15 cellular contexts compared by ENCODE assay signal in the genomic region with DNA sequence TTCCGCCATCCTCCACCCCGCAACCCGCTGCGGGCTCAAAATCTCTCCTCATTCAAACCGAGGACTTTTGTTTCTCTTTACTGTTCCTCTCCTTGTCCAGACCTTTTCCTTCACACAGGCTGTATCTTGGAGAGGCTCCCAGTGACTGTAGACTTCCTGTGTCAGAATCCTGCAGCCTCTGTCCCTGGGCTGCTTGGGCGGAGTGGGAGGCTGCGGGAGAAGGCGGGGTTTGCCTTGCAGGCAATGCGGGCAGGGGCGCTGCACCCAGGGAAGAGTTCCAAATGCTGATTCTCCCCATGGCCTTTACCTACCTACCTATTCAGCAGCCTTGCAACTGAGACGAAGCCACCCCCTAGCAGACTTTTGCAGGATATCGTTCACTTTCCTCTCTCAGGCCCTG.
DNase-seq lines count a peak whose midpoint lies in the region; ATAC-seq and TF ChIP-seq lines count a peak whose summit lies in the region.
"Had no signal": no experiment of that assay in that cellular context is flagged by ENCODE, and none has a peak within 500 bp of the region (broad histone marks: within the 10 kb centered on the region; RNA-seq: fewer than 3 reads in every experiment).

No MANE protein-coding gene starts in this region.

- no peak for ATAC-seq in effector memory CD8-positive, alpha-beta T cell (replicated peaks)
- ATAC-seq in GM18858 (IDR thresholded peaks at IDR 0.05; ENCODE audit: unreplicated experiment) (no peak), HG02870 (IDR thresholded peaks at IDR 0.05; ENCODE audit: unreplicated experiment) (no peak), GM18511 (IDR thresholded peaks at IDR 0.05; ENCODE audit: unreplicated experiment) (no peak)
- ATAC-seq: lower lobe of right lung had no signal

- H3K4me1 Mint-ChIP-seq in CD8-positive, alpha-beta memory T cell, result peaks cover 47 to 57% (median 53%) of the 10 kb centered on the region in 3 donors
- peaks cover 41 to 48% of the 10 kb centered on the region in 2 donors for H3K4me1 Mint-ChIP-seq in effector memory CD8-positive, alpha-beta T cell (ENCODE audit: low read depth in 2 of 2)

- H3K9me3 Mint-ChIP-seq in CD8-positive, alpha-beta memory T cell, result no peaks in the 10 kb centered on the region
- H3K9me3 Mint-ChIP-seq in effector memory CD8-positive, alpha-beta T cell, result no peaks in the 10 kb centered on the region

- peaks cover 0 to 39% (median 0%) of the 10 kb centered on the region in 11 experiments; a peak in 5 of 22 replicates for H4K20me1 ChIP-seq in BLaER1 treated with 17β-estradiol and CSF1 and Interleukin-3, amounts not matched to agents 10 nM and 100 nM
- H4K20me1 ChIP-seq in OCI-LY3 (ENCODE audit: insufficient read depth, low read length), result no peaks in the 10 kb centered on the region

- H3K79me2 ChIP-seq in OCI-LY3 (ENCODE audit: low read length), result no peaks in the 10 kb centered on the region

- CTCF ChIA-PET in CD8-positive, alpha-beta memory T cell (lab: Charles Lee), result interaction anchor here (2.4 to 3.7 kb wide), 2 partner anchors 19 to 26 kb away, joined by 5 to 21 read pairs; no protein-coding TSS in a partner anchor

- H3K27me3 Mint-ChIP-seq in CD8-positive, alpha-beta memory T cell, result peaks cover 3 to 4% of the 10 kb centered on the region in 2 donors
- no peaks in the 10 kb centered on the region for H3K27me3 Mint-ChIP-seq in effector memory CD8-positive, alpha-beta T cell
- H3K27me3 Mint-ChIP-seq: activated T-cell treated with anti-CD3 and anti-CD28 coated beads, Interleukin-2, amount 50 U/mL, for 24 hours had no signal

- peaks cover 0 to 69% (median 0%) of the 10 kb centered on the region in 11 experiments; a peak in 7 of 22 replicates for H3K27me3 ChIP-seq in BLaER1 treated with 17β-estradiol and CSF1 and Interleukin-3, amounts not matched to agents 10 nM and 100 nM
- H3K27me3 ChIP-seq in CD8-positive, alpha-beta memory T cell (ENCODE audit: insufficient read depth, low read length, poor library complexity, severe bottlenecking), result no peaks in the 10 kb centered on the region
- H3K27me3 ChIP-seq in OCI-LY3 (ENCODE audit: low read depth, low read length), result no peaks in the 10 kb centered on the region
- H3K27me3 ChIP-seq: thyroid gland had no signal

- H3K4me2 ChIP-seq in BLaER1 treated with 17β-estradiol and CSF1 and Interleukin-3, amounts not matched to agents 10 nM and 100 nM, result peak overlapping the region; percentile 50 to 98 (median 82); a peak in 21 of 22 replicates
- peak overlapping the region; percentile 94; the same call in 1 of the 2 replicates for H3K4me2 ChIP-seq in OCI-LY3 (ENCODE audit: low read length)

- H3K36me3 ChIP-seq in BLaER1 treated with 17β-estradiol and CSF1 and Interleukin-3, amounts not matched to agents 10 nM and 100 nM, result peaks cover 0 to 17% (median 0%) of the 10 kb centered on the region in 11 experiments; a peak in 7 of 22 replicates
- no peaks in the 10 kb centered on the region for H3K36me3 ChIP-seq in CD8-positive, alpha-beta memory T cell (ENCODE audit: insufficient read depth, low read length)
- H3K36me3 ChIP-seq in OCI-LY3 (replicated peaks; ENCODE audit: low read depth, low read length), result peaks cover 17% of the 10 kb centered on the region
- H3K36me3 ChIP-seq: heart left ventricle, lower lobe of right lung, thyroid gland had no signal

- POLR2A ChIA-PET in CD8-positive, alpha-beta memory T cell (lab: Charles Lee), result no interaction called here

- H2AFZ ChIP-seq in OCI-LY3 (ENCODE audit: low read depth, low read length), result no peak overlapping the region

- peak overlapping the region in 3 of 8 donors; percentile 25 to 96 (median 60) for H3K27ac Mint-ChIP-seq in CD8-positive, alpha-beta memory T cell
- peak overlapping the region in 1 of 2 donors; percentile 91 for H3K27ac Mint-ChIP-seq in effector memory CD8-positive, alpha-beta T cell

- peak overlapping the region in 5 of 10 experiments; percentile 2 to 61 (median 38); a peak in 7 of 20 replicates for H3K4me3 ChIP-seq in BLaER1 treated with 17β-estradiol and CSF1 and Interleukin-3, amounts not matched to agents 10 nM and 100 nM
- H3K4me3 ChIP-seq in CD8-positive, alpha-beta memory T cell (ENCODE audit: low read length), result no peak overlapping the region
- H3K4me3 ChIP-seq in OCI-LY3 (ENCODE audit: low read length), result no peak overlapping the region
- H3K4me3 ChIP-seq: heart left ventricle, lower lobe of right lung, thyroid gland had no signal

- TF ChIP-seq CTCF in OCI-LY3 (IDR thresholded peaks at IDR 0.05; ENCODE audit: low read depth, low read length), result no peak

- H3K9me3 ChIP-seq in BLaER1 treated with 17β-estradiol and CSF1 and Interleukin-3, amounts not matched to agents 10 nM and 100 nM (replicated peaks in 1 of 11), result peaks cover 7 to 27% (median 14%) of the 10 kb centered on the region in 11 experiments; a peak in 19 of 22 replicates
- H3K9me3 ChIP-seq in CD8-positive, alpha-beta memory T cell (ENCODE audit: low read length), result no peaks in the 10 kb centered on the region
- peaks cover 12% of the 10 kb centered on the region; the same call in 1 of the 2 replicates for H3K9me3 ChIP-seq in OCI-LY3 (ENCODE audit: insufficient read depth, low read length)
- H3K9me3 ChIP-seq: heart left ventricle, lower lobe of right lung, thyroid gland had no signal

- peak overlapping the region in 5 of 11 experiments; percentile 22 to 77 (median 65); a peak in 8 of 22 replicates for H3K9ac ChIP-seq in BLaER1 treated with 17β-estradiol and CSF1 and Interleukin-3, amounts not matched to agents 10 nM and 100 nM
- peak overlapping the region; percentile 85; the same call in 1 of the 2 replicates for H3K9ac ChIP-seq in OCI-LY3 (ENCODE audit: low read length)

- peak overlapping the region in 6 of 7 donors; percentile 5 to 75 (median 32) for H3K4me3 Mint-ChIP-seq in CD8-positive, alpha-beta memory T cell
- peak overlapping the region; percentile 38 to 71 for H3K4me3 Mint-ChIP-seq in effector memory CD8-positive, alpha-beta T cell

- no peak for DNase-seq in CD8-positive, alpha-beta memory T cell
- no peak for DNase-seq in effector memory CD8-positive, alpha-beta T cell
- DNase-seq: activated T-cell treated with anti-CD3 and anti-CD28 coated beads, Interleukin-2, amount 50 U/mL, for 24 hours; cerebellar nuclear complex; effector CD8-positive, alpha-beta T cell; heart left ventricle; lower lobe of right lung; NCI-H510A; stimulated activated CD4-positive, alpha-beta T cell treated with anti-CD3 and anti-CD28 coated beads, Interleukin-4, amount 100 ng/mL, for 24 hours; thyroid gland had no signal

- H3K36me3 Mint-ChIP-seq in CD8-positive, alpha-beta memory T cell, result peaks cover 0 to 2% (median 0%) of the 10 kb centered on the region in 3 donors
- no peaks in the 10 kb centered on the region for H3K36me3 Mint-ChIP-seq in effector memory CD8-positive, alpha-beta T cell (ENCODE audit: insufficient read depth)

- peak overlapping the region in 6 of 11 experiments; percentile 52 to 74 (median 62); a peak in 10 of 22 replicates for H3K27ac ChIP-seq in BLaER1 treated with 17β-estradiol and CSF1 and Interleukin-3, amounts not matched to agents 10 nM and 100 nM
- no peak overlapping the region for H3K27ac ChIP-seq in CD8-positive, alpha-beta memory T cell (ENCODE audit: low read depth, low read length)
- peak overlapping the region; percentile 98 for H3K27ac ChIP-seq in OCI-LY3 (ENCODE audit: low read length)
- H3K27ac ChIP-seq: heart left ventricle, lower lobe of right lung, thyroid gland had no signal

- H3K4me1 ChIP-seq in BLaER1 treated with 17β-estradiol and CSF1 and Interleukin-3, amounts not matched to agents 10 nM and 100 nM, result peaks cover 37 to 74% (median 68%) of the 10 kb centered on the region in 10 experiments
- H3K4me1 ChIP-seq in CD8-positive, alpha-beta memory T cell (ENCODE audit: insufficient read depth, low read length), result peaks cover 51% of the 10 kb centered on the region
- peaks cover 43% of the 10 kb centered on the region for H3K4me1 ChIP-seq in OCI-LY3 (ENCODE audit: low read length)
- H3K4me1 ChIP-seq: lower lobe of right lung, thyroid gland had no signal
